29 cellular contexts compared by ENCODE assay signal in the genomic region with DNA sequence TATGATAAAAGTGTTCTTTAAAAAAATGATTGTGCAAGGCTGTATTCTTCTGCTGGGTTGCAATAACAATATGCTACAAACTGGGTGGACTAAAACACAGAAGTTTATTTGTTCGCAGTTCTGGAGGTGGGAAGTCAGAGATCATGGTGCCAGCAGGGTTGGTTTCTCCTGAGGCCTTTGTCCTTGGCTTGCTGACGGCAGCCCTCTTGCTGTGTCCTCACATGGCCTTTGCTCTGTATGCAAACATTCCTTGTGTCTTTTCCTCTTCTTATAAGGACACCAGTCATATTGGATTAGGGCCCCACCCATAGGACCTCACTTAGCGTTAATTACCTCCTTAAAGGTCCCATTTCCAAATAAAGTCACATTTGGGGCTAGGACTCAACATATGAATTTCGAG.
DNase-seq lines count a peak whose midpoint lies in the region; ATAC-seq and TF ChIP-seq lines count a peak whose summit lies in the region.
"Had no signal": no experiment of that assay in that cellular context is flagged by ENCODE, and none has a peak within 500 bp of the region (broad histone marks: within the 10 kb centered on the region; RNA-seq: fewer than 3 reads in every experiment).

No MANE protein-coding gene starts in this region.

- WGBS in testis, 2 donors: 54 to 74% methylated on average over 4 of the region's 4 CpGs

- peak; percentile 50 for ATAC-seq in left colon
- ATAC-seq in left lobe of liver: no peak
- ATAC-seq in GM18498 (IDR thresholded peaks at IDR 0.05; ENCODE audit: unreplicated experiment): no peak
- ATAC-seq: A549; CD8-positive, alpha-beta T cell had no signal

- no peaks in the 10 kb centered on the region for H3K27me3 ChIP-seq in testis
- H3K27me3 ChIP-seq: BE2C; BLaER1; BLaER1 treated with 17β-estradiol and CSF1 and Interleukin-3, amounts not matched to agents 10 nM and 100 nM had no signal

- TF ChIP-seq POLR2A in testis (IDR thresholded peaks at IDR 0.05): no peak

- H3K36me3 ChIP-seq in testis (ENCODE audit: low read depth, missing control alignments): no peaks in the 10 kb centered on the region
- H3K36me3 ChIP-seq: BE2C; BLaER1; BLaER1 treated with 17β-estradiol and CSF1 and Interleukin-3, amounts not matched to agents 10 nM and 100 nM had no signal

- no peak for TF ChIP-seq CTCF in testis (IDR thresholded peaks at IDR 0.05)

- H3K9me3 ChIP-seq in testis: no peaks in the 10 kb centered on the region
- H3K9me3 ChIP-seq: A549; BE2C; BLaER1; BLaER1 treated with 17β-estradiol and CSF1 and Interleukin-3, amounts not matched to agents 10 nM and 100 nM; Caco-2 had no signal

- peaks cover 9% of the 10 kb centered on the region for H3K4me1 ChIP-seq in testis
- H3K4me1 ChIP-seq: A549; BE2C; BLaER1; BLaER1 treated with 17β-estradiol and CSF1 and Interleukin-3, amounts not matched to agents 10 nM and 100 nM; Caco-2 had no signal

- H3K4me3 ChIP-seq in testis: no peak overlapping the region
- H3K4me3 ChIP-seq: A549; BLaER1; BLaER1 treated with 17β-estradiol and CSF1 and Interleukin-3, amounts not matched to agents 10 nM and 100 nM had no signal

- intact Hi-C loops in left colon (cut with DNase I, micrococcal nuclease) (no loop called here), testis (cut with DNase I; ENCODE audit: low total_unique reads) (no loop called here)

- DNase-seq in left colon (no peak), testis (peak; percentile 87), left lobe of liver (ENCODE audit: low spot score) (no peak)
- DNase-seq: 8988T; ACHN; AML-193; BE2C; C1 segment of cervical spinal cord; Caco-2; Calu3; CD4-positive, alpha-beta memory T cell; CD4-positive, alpha-beta T cell; CD4-positive, CD25-positive, alpha-beta regulatory T cell; CD8-positive, alpha-beta memory T cell; CD8-positive, alpha-beta T cell; COR-L47; DMS 273 treated with DMSO at 0.1 percent for 48 hours; DMS153; DMS53; DMS79; DMS79 treated with DMSO at 0.1 percent for 48 hours; DND-41; EL had no signal

- peak overlapping the region; percentile 63 to 72 for H3K27ac ChIP-seq in testis
- H3K27ac ChIP-seq: 22Rv1; A549; BLaER1; BLaER1 treated with 17β-estradiol and CSF1 and Interleukin-3, amounts not matched to agents 10 nM and 100 nM; C4-2B had no signal
